ENCODE assay signal across 10 cellular contexts in genomic region chr3:141414141-141414689, GRCh38. TPM values are rescaled to one million over a fixed set of nuclear protein-coding genes. Genes with fewer than 3 reads are reported as not detected.
DNase-seq lines count a peak whose midpoint lies in the region; ATAC-seq and TF ChIP-seq lines count a peak whose summit lies in the region.
"Had no signal": no experiment of that assay in that cellular context is flagged by ENCODE, and none has a peak within 500 bp of the region (broad histone marks: within the 10 kb centered on the region; RNA-seq: fewer than 3 reads in every experiment).

No MANE protein-coding gene starts in this region.

- 71% methylated on average over 8 of the region's 8 CpGs for WGBS in right cardiac atrium
- 71 to 80% methylated on average over 1 to 8 of the region's 8 CpGs for WGBS in transverse colon (ENCODE audit: low coverage in 1 of 2), 2 donors

- H3K9me3 ChIP-seq in right cardiac atrium (ENCODE audit: control insufficient read depth, low read length) (no peaks in the 10 kb centered on the region), lower lobe of right lung (no peaks in the 10 kb centered on the region), transverse colon (no peaks in the 10 kb centered on the region)

- ATAC-seq in right cardiac atrium (no peak), lower lobe of right lung (no peak), HG02571 (IDR thresholded peaks at IDR 0.05; ENCODE audit: unreplicated experiment) (no peak)
- ATAC-seq in activated naive CD8-positive, alpha-beta T cell treated with anti-CD3 and anti-CD28 coated beads, Interleukin-2, amount 50 U/mL, for 24 hours: peak; percentile 53

- peak overlapping the region; percentile 77 for H3K4me3 Mint-ChIP-seq in activated naive CD8-positive, alpha-beta T cell treated with anti-CD3 and anti-CD28 coated beads, Interleukin-2, amount 50 U/mL, for 24 hours

- DNase-seq in right cardiac atrium: peak in 1 of 3 donors; percentile 52
- no peak for DNase-seq in cardiac septum (ENCODE audit: low spot score)
- no peak for DNase-seq in activated naive CD8-positive, alpha-beta T cell treated with anti-CD3 and anti-CD28 coated beads, Interleukin-2, amount 50 U/mL, for 24 hours
- no peak for DNase-seq in lower lobe of right lung
- DNase-seq in transverse colon: no peak
- DNase-seq in KBM-7: no peak
- no peak for DNase-seq in effector CD4-positive, alpha-beta T cell
- DNase-seq: NCI-H526 treated with DMSO at 0.1 percent for 48 hours, small intestine had no signal

- H3K9me3 Mint-ChIP-seq in activated naive CD8-positive, alpha-beta T cell treated with anti-CD3 and anti-CD28 coated beads, Interleukin-2, amount 50 U/mL, for 24 hours: no peaks in the 10 kb centered on the region

- peaks cover 42% of the 10 kb centered on the region for H3K36me3 ChIP-seq in lower lobe of right lung
- H3K36me3 ChIP-seq in transverse colon: peaks cover 0 to 11% (median 2%) of the 10 kb centered on the region in 4 donors

- H3K36me3 Mint-ChIP-seq in activated naive CD8-positive, alpha-beta T cell treated with anti-CD3 and anti-CD28 coated beads, Interleukin-2, amount 50 U/mL, for 24 hours (ENCODE audit: low read depth): peaks cover 13% of the 10 kb centered on the region

- H3K27me3 Mint-ChIP-seq in activated naive CD8-positive, alpha-beta T cell treated with anti-CD3 and anti-CD28 coated beads, Interleukin-2, amount 50 U/mL, for 24 hours: no peaks in the 10 kb centered on the region

- peak overlapping the region; percentile 92 for H3K27ac Mint-ChIP-seq in activated naive CD8-positive, alpha-beta T cell treated with anti-CD3 and anti-CD28 coated beads, Interleukin-2, amount 50 U/mL, for 24 hours

- peaks cover 72% of the 10 kb centered on the region for H3K4me1 Mint-ChIP-seq in activated naive CD8-positive, alpha-beta T cell treated with anti-CD3 and anti-CD28 coated beads, Interleukin-2, amount 50 U/mL, for 24 hours

- in situ Hi-C loops in transverse colon (cut with MboI; ENCODE audit: low pct_ligation_motif_present in 1 of 4, low pct_unique_long_range_greater_than_20kb in 1 of 4, low sequenced_read_pairs in 3 of 4): no loop called here
- in situ Hi-C loops in KBM-7 (cut with MboI; ENCODE audit: low pct_unique_long_range_greater_than_20kb, low sequenced_read_pairs): no loop called here

- TF ChIP-seq CTCF in lower lobe of right lung (IDR thresholded peaks at IDR 0.05) (no peak), transverse colon (IDR thresholded peaks at IDR 0.05) (no peak)

- no peak for TF ChIP-seq POLR2A in transverse colon (IDR thresholded peaks at IDR 0.05)

- intact Hi-C loops in right cardiac atrium (cut with DNase I): no loop called here
- intact Hi-C loops in cardiac septum (cut with DNase I): no loop called here
- intact Hi-C loops in lower lobe of right lung (cut with DNase I): no loop called here
- intact Hi-C loops in transverse colon (cut with DNase I; ENCODE audit: low total_unique reads): no loop called here

- H3K27ac ChIP-seq in right cardiac atrium (ENCODE audit: low read length) (peak overlapping the region; percentile 7), lower lobe of right lung (peak overlapping the region; percentile 94), transverse colon (peak overlapping the region; percentile 87 to 99 (median 97))

- H3K27me3 ChIP-seq in right cardiac atrium (ENCODE audit: control insufficient read depth, insufficient read depth) (no peaks in the 10 kb centered on the region), lower lobe of right lung (ENCODE audit: low read depth) (no peaks in the 10 kb centered on the region), transverse colon (no peaks in the 10 kb centered on the region)

- H3K4me1 ChIP-seq in right cardiac atrium (ENCODE audit: control insufficient read depth, insufficient read depth, low read length) (peaks cover 48% of the 10 kb centered on the region), lower lobe of right lung (peaks cover 78% of the 10 kb centered on the region), transverse colon (peaks cover 41 to 60% (median 56%) of the 10 kb centered on the region in 4 donors)

- TF ChIP-seq EP300 in transverse colon (IDR thresholded peaks at IDR 0.05; ENCODE audit: low read depth): no peak

- H3K4me3 ChIP-seq in right cardiac atrium (ENCODE audit: low read length) (no peak overlapping the region), lower lobe of right lung (no peak overlapping the region), transverse colon (no peak overlapping the region)

RNA-seq across cellular contexts. Expression of gene ZBTB38, which starts 45.9 kb away (rescaled TPM):
- 10 to 100 TPM; 68.6 to 76.9 (median 73.6) TPM for total RNA-seq in right cardiac atrium
- polyA plus RNA-seq in right cardiac atrium: 14.6 TPM
- 119 TPM for total RNA-seq in cardiac septum
- total RNA-seq in lower lobe of right lung: 89.6 TPM
- 100 to 1,000 TPM in 3 of 4 donors, 10 to 100 TPM in 1; 71.8 to 182 (median 169) TPM for total RNA-seq in transverse colon

Comparison
In these comparisons a context has a peak if more than half of its experiments do, and no peak if none do; other contexts are left out.
1. H3K27ac ChIP-seq: peak in every context shown above with its lines; median percentile 97 in transverse colon; 94 in lower lobe of right lung; 7 in right cardiac atrium.